ENCODE assay signal across 26 cellular contexts in genomic region chr6:102517506-102517905, GRCh38.
"Had no signal": no experiment of that assay in that cellular context is flagged by ENCODE, and none has a peak within 500 bp of the region (broad histone marks: within the 10 kb centered on the region; RNA-seq: fewer than 3 reads in every experiment).

No MANE protein-coding gene starts in this region.

- DNase-seq: activated CD4-positive, alpha-beta memory T cell treated with anti-CD3 and anti-CD28 coated beads for 36 hours; activated CD4-positive, alpha-beta T cell treated with anti-CD3 and anti-CD28 coated beads for 36 hours; activated CD4-positive, alpha-beta T cell treated with anti-CD3 and anti-CD28 coated beads, Interleukin-2, amount 10 ng/mL, durations not matched to agents 24 days and 14 days; activated CD4-positive, CD25-positive, alpha-beta regulatory T cell; activated CD4-positive, CD25-positive, alpha-beta regulatory T cell treated with anti-CD3 and anti-CD28 coated beads, Interleukin-2, amount 50 U/mL, for 72 hours; activated CD8-positive, alpha-beta memory T cell treated with anti-CD3 and anti-CD28 coated beads, Interleukin-2, amount 10 ng/mL, durations not matched to agents 7 days and 5 days; activated CD8-positive, alpha-beta memory T cell treated with anti-CD3 and anti-CD28 coated beads, Interleukin-2, amount 50 U/mL, for 4 hours; activated CD8-positive, alpha-beta T cell treated with anti-CD3 and anti-CD28 coated beads, Interleukin-2, amount 10 ng/mL, durations not matched to agents 7 days and 5 days; activated effector memory CD4-positive, alpha-beta T cell treated with anti-CD3 and anti-CD28 coated beads, Interleukin-2, amount 50 U/mL, for 16 hours; activated naive CD4-positive, alpha-beta T cell treated with anti-CD3 and anti-CD28 coated beads for 36 hours; activated naive CD8-positive, alpha-beta T cell treated with anti-CD3 and anti-CD28 coated beads for 36 hours; activated naive CD8-positive, alpha-beta T cell treated with anti-CD3 and anti-CD28 coated beads, Interleukin-2, amount 50 U/mL, for 24 hours; activated T-cell treated with anti-CD3 and anti-CD28 coated beads, Interleukin-2, amount 50 U/mL, for 1 hour; activated T-cell treated with anti-CD3 and anti-CD28 coated beads, Interleukin-2, amount 50 U/mL, for 48 hours; adrenal gland; amygdala; aorta; body of pancreas; caudate nucleus; cortex of kidney; effector CD8-positive, alpha-beta T cell; esophagus squamous epithelium; foreskin melanocyte; heart right ventricle; T-helper 2 cell had no signal

- ATAC-seq: activated CD4-positive, alpha-beta T cell treated with anti-CD3 and anti-CD28 coated beads for 36 hours; activated CD8-positive, alpha-beta memory T cell treated with anti-CD3 and anti-CD28 coated beads, Interleukin-2, amount 10 ng/mL, durations not matched to agents 7 days and 5 days; activated CD8-positive, alpha-beta T cell treated with anti-CD3 and anti-CD28 coated beads, Interleukin-2, amount 10 ng/mL, durations not matched to agents 7 days and 5 days; activated naive CD8-positive, alpha-beta T cell treated with anti-CD3 and anti-CD28 coated beads, Interleukin-2, amount 50 U/mL, for 24 hours; body of pancreas; gastroesophageal sphincter; heart right ventricle had no signal
